9 cellular contexts compared by ENCODE assay signal in genomic region chr5:82100303-82101077, GRCh38.
DNase-seq lines count a peak whose midpoint lies in the region; ATAC-seq, FAIRE-seq and TF ChIP-seq lines count a peak whose summit lies in the region.
"Had no signal": no experiment of that assay in that cellular context is flagged by ENCODE, and none has a peak within 500 bp of the region (broad histone marks: within the 10 kb centered on the region; RNA-seq: fewer than 3 reads in every experiment).

No MANE protein-coding gene starts in this region.

- no peaks in the 10 kb centered on the region for H3K36me3 ChIP-seq in DND-41 (ENCODE audit: insufficient read depth, low read length)
- no peaks in the 10 kb centered on the region for H3K36me3 ChIP-seq in GM12878 (ENCODE audit: control insufficient read depth in 2 of 2, insufficient read depth in 2 of 2, low read length in 1 of 2)

- H3K27me3 ChIP-seq in DND-41 (ENCODE audit: insufficient read depth, low read length, poor library complexity) (no peaks in the 10 kb centered on the region), GM12878 (replicated peaks in 1 of 2; ENCODE audit: control insufficient read depth in 2 of 2, insufficient read depth in 2 of 2, low read length in 1 of 2) (no peaks in the 10 kb centered on the region)

- H3K4me1 ChIP-seq in DND-41 (ENCODE audit: insufficient read depth, low read length) (peaks cover 28% of the 10 kb centered on the region), GM12878 (ENCODE audit: control insufficient read depth, insufficient read depth, low read length) (peaks cover 10% of the 10 kb centered on the region; the same call in 1 of the 2 replicates)

- H3K4me3 ChIP-seq in DND-41 (ENCODE audit: low read depth in 1 of 2, low read length in 2 of 2) (no peak overlapping the region), GM12878 (no peak overlapping the region)

- H2AFZ ChIP-seq in DND-41 (ENCODE audit: low read depth, low read length) (no peak overlapping the region; the same call in 1 of the 2 replicates), GM12878 (ENCODE audit: control insufficient read depth, low read depth, low read length) (no peak overlapping the region)

- H3K79me2 ChIP-seq in DND-41 (ENCODE audit: insufficient read depth, low read length) = peaks cover 3% of the 10 kb centered on the region; the same call in 1 of the 2 replicates
- no peaks in the 10 kb centered on the region for H3K79me2 ChIP-seq in GM12878 (ENCODE audit: control insufficient read depth, insufficient read depth, low read length)

- SMC1A ChIA-PET in GM12878 (lab: Charles Lee; ENCODE audit: uncharacterized antibody, unreplicated experiment) = interaction anchor here (0.8 to 3.7 kb wide), 14 partner anchors 10 to 350 kb away, joined by 3 to 22 read pairs (median 4); partner anchors contain the start of gene SSBP2

- TF ChIP-seq CTCF in DND-41 (IDR thresholded peaks at IDR 0.05; ENCODE audit: borderline replicate concordance, extremely low read depth, low read length, poor library complexity, severe bottlenecking) (peak; percentile 34), GM12878 (IDR thresholded peaks at IDR 0.05 in 2 of 3, conservative IDR thresholded peaks at IDR 0.05 in 1 of 3; ENCODE audit: control insufficient read depth in 2 of 3, extremely low read depth in 1 of 3, insufficient read depth in 1 of 3, low read depth in 3 of 3, low read length in 3 of 3) (no peak)

- no peak for TF ChIP-seq POLR2A in GM12878 (IDR thresholded peaks at IDR 0.05; ENCODE audit: low read depth, low read length)

- peak in 1 of 2 experiments; percentile 28; a peak in 1 of 4 replicates for TF ChIP-seq EP300 in GM12878 (IDR thresholded peaks at IDR 0.05; ENCODE audit: borderline replicate concordance in 1 of 2, control insufficient read depth in 1 of 2, low read depth in 2 of 2, low read length in 2 of 2)

- no peaks in the 10 kb centered on the region for H4K20me1 ChIP-seq in DND-41 (ENCODE audit: insufficient read depth, low read length)
- H4K20me1 ChIP-seq in GM12878 (ENCODE audit: control insufficient read depth, insufficient read depth) = no peaks in the 10 kb centered on the region

- no peak for TF ChIP-seq RAD21 in GM12878 (IDR thresholded peaks at IDR 0.05; ENCODE audit: insufficient read depth, low read depth, low read length)

- in situ Hi-C loops in GM12878 (cut with MboI) = no loop called here

- ATAC-seq in DND-41 (ENCODE audit: insufficient read depth, low read depth) (peak; percentile 97), GM21360 (IDR thresholded peaks at IDR 0.05; ENCODE audit: unreplicated experiment) (peak; percentile 83), HG03378 (IDR thresholded peaks at IDR 0.05; ENCODE audit: unreplicated experiment) (peak; percentile 97), GM12878 (peak; percentile 97), left cardiac atrium (no peak)

- RAD21 ChIA-PET in GM12878 (lab: Charles Lee; ENCODE audit: unreplicated experiment) = interaction anchor here (0.6 to 3.7 kb wide), 10 partner anchors 11 to 350 kb away, joined by 3 to 33 read pairs (median 5); partner anchors contain the start of gene SSBP2

- H3K9ac ChIP-seq in DND-41 (ENCODE audit: low read depth, low read length) (0 out of 2 replicates have a peak overlapping the region, but pooled peaks have one; percentile 28), GM12878 (ENCODE audit: control insufficient read depth, insufficient read depth, low read length) (no peak overlapping the region)

- WGBS in GM12878 (ENCODE audit: insufficient coverage, insufficient replicate concordance, low lambda C conversion rate, missing lambda C conversion rate) = 35% methylated on average over 2 of the region's 2 CpGs

- no TSS peak for BruUV-seq in GM12878 (replicated peaks; lab: Mats Ljungman, UMichigan)

- FAIRE-seq in GM12878 (lab: Jason Lieb, UNC) = no peak

- H3K9me3 ChIP-seq in DND-41 (ENCODE audit: insufficient read depth, low read length, severe bottlenecking) = no peaks in the 10 kb centered on the region
- no peaks in the 10 kb centered on the region for H3K9me3 ChIP-seq in GM12878 (replicated peaks; ENCODE audit: control insufficient read depth, insufficient read depth, low read length)

- CTCF ChIA-PET in GM12878 (lab: Yijun Ruan, JAX) = interaction anchor here (1.0 to 3.8 kb wide), 4 partner anchors 65 to 562 kb away, joined by 3 to 26 read pairs (median 3); no protein-coding TSS in a partner anchor

- H3K27ac ChIP-seq in DND-41 (ENCODE audit: low read length) = peak overlapping the region; percentile 63
- H3K27ac ChIP-seq in GM12878 (ENCODE audit: control insufficient read depth, insufficient read depth) = peak overlapping the region; percentile 21; the same call in 1 of the 2 replicates

- DNase-seq in DND-41 (peak; percentile 20), GM12878 (ENCODE audit: low read depth, low spot score) (peak; percentile 59), NCI-H510A treated with DMSO at 0.1 percent for 48 hours (lab: John Stamatoyannopoulos, UW) (no peak), NK-92 (lab: John Stamatoyannopoulos, UW; ENCODE audit: unreplicated experiment) (no peak), left cardiac atrium (no peak), mucosa of gallbladder (ENCODE audit: low spot score) (no peak)
- DNase-seq: activated CD4-positive, alpha-beta T cell treated with anti-CD3 and anti-CD28 coated beads, Interleukin-2, amount 50 U/mL, for 1 hour had no signal

- H3K4me2 ChIP-seq in DND-41 (ENCODE audit: insufficient read depth, low read length) (peak overlapping the region; percentile 50), GM12878 (ENCODE audit: control insufficient read depth, insufficient read depth) (0 out of 2 replicates have a peak overlapping the region, but pooled peaks have one; percentile 2)

- intact Hi-C loops in GM12878 (cut with micrococcal nuclease; ENCODE audit: unreplicated experiment) (no loop called here), left cardiac atrium (cut with DNase I) (no loop called here)

- POLR2A ChIA-PET in GM12878 (lab: Charles Lee) = interaction anchor here (1.0 kb wide), 2 partner anchors 11 to 26 kb away, joined by 3 to 4 read pairs; no protein-coding TSS in a partner anchor

TF ChIP-seq in GM12878, 131 proteins besides CTCF, POLR2A, EP300 and RAD21:
- TF ChIP-seq RUNX3 (IDR thresholded peaks at IDR 0.05; ENCODE audit: low read length) (peak; percentile 93), JUNB (IDR thresholded peaks at IDR 0.05) (peak; percentile 63; the same call in 1 of the 2 replicates), ZNF384 (IDR thresholded peaks at IDR 0.05; ENCODE audit: borderline replicate concordance, low read depth, low read length) (peak; percentile 95), TAF1 (IDR thresholded peaks at IDR 0.05; ENCODE audit: borderline replicate concordance, low read depth, low read length) (no peak), ETV6 (conservative IDR thresholded peaks at IDR 0.05 in 1 of 2, IDR thresholded peaks at IDR 0.05 in 1 of 2; ENCODE audit: borderline replicate concordance in 1 of 2, low read depth in 1 of 2) (peak in 1 of 2 experiments; percentile 25; a peak in 1 of 4 replicates), CBX5 (IDR thresholded peaks at IDR 0.05; ENCODE audit: low read depth) (peak; percentile 50; the same call in 1 of the 2 replicates), IKZF2 (IDR thresholded peaks at IDR 0.05) (0 out of 4 replicates have a peak, but pooled peaks of 1 of the 2 experiments have one; percentile 10), CBX3 (IDR thresholded peaks at IDR 0.05; ENCODE audit: borderline replicate concordance, low read depth) (no peak), CHD1 (IDR thresholded peaks at IDR 0.05; ENCODE audit: low read depth, low read length) (no peak), TCF7 (IDR thresholded peaks at IDR 0.05; ENCODE audit: borderline replicate concordance) (peak; percentile 70), NFIC (IDR thresholded peaks at IDR 0.05; ENCODE audit: low read depth, low read length) (peak; percentile 72; the same call in 1 of the 2 replicates), CBFB (IDR thresholded peaks at IDR 0.05; ENCODE audit: low read depth) (peak; percentile 61; the same call in 1 of the 2 replicates)
- TF ChIP-seq, protein P1, sequence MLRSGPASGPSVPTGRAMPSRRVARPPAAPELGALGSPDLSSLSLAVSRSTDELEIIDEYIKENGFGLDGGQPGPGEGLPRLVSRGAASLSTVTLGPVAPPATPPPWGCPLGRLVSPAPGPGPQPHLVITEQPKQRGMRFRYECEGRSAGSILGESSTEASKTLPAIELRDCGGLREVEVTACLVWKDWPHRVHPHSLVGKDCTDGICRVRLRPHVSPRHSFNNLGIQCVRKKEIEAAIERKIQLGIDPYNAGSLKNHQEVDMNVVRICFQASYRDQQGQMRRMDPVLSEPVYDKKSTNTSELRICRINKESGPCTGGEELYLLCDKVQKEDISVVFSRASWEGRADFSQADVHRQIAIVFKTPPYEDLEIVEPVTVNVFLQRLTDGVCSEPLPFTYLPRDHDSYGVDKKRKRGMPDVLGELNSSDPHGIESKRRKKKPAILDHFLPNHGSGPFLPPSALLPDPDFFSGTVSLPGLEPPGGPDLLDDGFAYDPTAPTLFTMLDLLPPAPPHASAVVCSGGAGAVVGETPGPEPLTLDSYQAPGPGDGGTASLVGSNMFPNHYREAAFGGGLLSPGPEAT (IDR thresholded peaks at IDR 0.05; ENCODE audit: low read depth) = peak; percentile 39; the same call in 1 of the 2 replicates
- TF ChIP-seq, protein P2, sequence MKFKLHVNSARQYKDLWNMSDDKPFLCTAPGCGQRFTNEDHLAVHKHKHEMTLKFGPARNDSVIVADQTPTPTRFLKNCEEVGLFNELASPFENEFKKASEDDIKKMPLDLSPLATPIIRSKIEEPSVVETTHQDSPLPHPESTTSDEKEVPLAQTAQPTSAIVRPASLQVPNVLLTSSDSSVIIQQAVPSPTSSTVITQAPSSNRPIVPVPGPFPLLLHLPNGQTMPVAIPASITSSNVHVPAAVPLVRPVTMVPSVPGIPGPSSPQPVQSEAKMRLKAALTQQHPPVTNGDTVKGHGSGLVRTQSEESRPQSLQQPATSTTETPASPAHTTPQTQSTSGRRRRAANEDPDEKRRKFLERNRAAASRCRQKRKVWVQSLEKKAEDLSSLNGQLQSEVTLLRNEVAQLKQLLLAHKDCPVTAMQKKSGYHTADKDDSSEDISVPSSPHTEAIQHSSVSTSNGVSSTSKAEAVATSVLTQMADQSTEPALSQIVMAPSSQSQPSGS (IDR thresholded peaks at IDR 0.05; ENCODE audit: low read length) = peak; percentile 43; the same call in 1 of the 2 replicates

Comparison
In these comparisons a context has a peak if more than half of its experiments do, and no peak if none do; other contexts are left out.
1. ATAC-seq: peak in DND-41 (single experiment), GM21360 (single experiment), HG03378 (single experiment) and GM12878 (single experiment); none in left cardiac atrium (0 of 2).
2. DNase-seq: peak in DND-41 (single experiment) and GM12878 (single experiment); none in NCI-H510A treated with DMSO at 0.1 percent for 48 hours (single experiment), NK-92 (single experiment), left cardiac atrium (single experiment) and mucosa of gallbladder (single experiment).